ENCODE assay signal across 1 cellular context in the genomic region with DNA sequence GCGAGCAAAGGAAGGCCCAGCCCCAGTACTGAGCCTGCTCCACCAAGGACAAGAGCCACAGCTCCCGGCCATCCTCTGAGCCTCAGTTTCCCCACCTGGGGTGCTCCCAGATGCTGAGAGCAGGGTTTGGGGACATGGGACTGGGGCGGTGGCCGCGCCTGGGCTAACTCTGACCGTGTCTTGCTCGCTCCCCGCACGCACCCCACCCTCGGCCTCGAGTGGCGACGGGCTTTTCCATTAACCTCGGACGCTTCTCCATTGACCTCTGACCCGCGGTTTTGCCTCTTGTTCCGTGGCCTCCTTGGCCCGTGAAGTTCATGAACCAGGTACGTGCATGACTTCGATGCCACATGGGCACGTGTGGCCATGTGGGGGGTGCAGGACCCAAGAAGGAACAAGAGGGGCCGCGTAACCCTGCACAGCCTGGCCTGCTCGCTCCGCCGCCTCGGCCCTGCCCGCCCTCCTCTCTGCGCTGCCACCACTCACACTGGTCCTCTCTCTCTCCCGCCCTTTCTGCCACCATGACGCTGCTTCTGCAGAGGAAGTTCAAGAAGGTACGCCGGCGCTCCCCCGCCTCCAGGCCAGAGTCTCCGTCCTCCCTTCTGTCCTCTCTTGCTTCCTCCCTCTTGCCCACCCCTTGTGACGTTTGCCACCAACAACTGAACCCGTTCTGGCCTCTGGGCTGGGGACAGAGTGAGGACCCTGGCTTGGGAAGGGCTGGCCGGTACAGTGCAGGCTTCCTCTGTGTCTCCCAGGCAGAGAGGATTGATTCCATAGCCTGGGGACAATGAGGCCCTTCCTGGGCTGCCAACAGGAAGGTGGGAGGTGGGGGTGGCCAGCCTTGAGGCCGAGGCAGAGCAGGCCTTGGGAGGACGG.
TF ChIP-seq lines count a peak whose summit lies in the region.

No MANE protein-coding gene starts in this region.

TF ChIP-seq in K562, 482 proteins besides CTCF, POLR2A, EP300 and RAD21:
- TF ChIP-seq, protein P1, sequence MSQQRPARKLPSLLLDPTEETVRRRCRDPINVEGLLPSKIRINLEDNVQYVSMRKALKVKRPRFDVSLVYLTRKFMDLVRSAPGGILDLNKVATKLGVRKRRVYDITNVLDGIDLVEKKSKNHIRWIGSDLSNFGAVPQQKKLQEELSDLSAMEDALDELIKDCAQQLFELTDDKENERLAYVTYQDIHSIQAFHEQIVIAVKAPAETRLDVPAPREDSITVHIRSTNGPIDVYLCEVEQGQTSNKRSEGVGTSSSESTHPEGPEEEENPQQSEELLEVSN (IDR thresholded peaks at IDR 0.05; ENCODE audit: borderline replicate concordance in 1 of 2, extremely low read depth in 1 of 2, insufficient read depth in 1 of 2, insufficient read length in 1 of 2, low read depth in 1 of 2, low read length in 1 of 2, poor library complexity in 1 of 2, severe bottlenecking in 1 of 2) = peak; percentile 67 to 74
- TF ChIP-seq, protein P2, sequence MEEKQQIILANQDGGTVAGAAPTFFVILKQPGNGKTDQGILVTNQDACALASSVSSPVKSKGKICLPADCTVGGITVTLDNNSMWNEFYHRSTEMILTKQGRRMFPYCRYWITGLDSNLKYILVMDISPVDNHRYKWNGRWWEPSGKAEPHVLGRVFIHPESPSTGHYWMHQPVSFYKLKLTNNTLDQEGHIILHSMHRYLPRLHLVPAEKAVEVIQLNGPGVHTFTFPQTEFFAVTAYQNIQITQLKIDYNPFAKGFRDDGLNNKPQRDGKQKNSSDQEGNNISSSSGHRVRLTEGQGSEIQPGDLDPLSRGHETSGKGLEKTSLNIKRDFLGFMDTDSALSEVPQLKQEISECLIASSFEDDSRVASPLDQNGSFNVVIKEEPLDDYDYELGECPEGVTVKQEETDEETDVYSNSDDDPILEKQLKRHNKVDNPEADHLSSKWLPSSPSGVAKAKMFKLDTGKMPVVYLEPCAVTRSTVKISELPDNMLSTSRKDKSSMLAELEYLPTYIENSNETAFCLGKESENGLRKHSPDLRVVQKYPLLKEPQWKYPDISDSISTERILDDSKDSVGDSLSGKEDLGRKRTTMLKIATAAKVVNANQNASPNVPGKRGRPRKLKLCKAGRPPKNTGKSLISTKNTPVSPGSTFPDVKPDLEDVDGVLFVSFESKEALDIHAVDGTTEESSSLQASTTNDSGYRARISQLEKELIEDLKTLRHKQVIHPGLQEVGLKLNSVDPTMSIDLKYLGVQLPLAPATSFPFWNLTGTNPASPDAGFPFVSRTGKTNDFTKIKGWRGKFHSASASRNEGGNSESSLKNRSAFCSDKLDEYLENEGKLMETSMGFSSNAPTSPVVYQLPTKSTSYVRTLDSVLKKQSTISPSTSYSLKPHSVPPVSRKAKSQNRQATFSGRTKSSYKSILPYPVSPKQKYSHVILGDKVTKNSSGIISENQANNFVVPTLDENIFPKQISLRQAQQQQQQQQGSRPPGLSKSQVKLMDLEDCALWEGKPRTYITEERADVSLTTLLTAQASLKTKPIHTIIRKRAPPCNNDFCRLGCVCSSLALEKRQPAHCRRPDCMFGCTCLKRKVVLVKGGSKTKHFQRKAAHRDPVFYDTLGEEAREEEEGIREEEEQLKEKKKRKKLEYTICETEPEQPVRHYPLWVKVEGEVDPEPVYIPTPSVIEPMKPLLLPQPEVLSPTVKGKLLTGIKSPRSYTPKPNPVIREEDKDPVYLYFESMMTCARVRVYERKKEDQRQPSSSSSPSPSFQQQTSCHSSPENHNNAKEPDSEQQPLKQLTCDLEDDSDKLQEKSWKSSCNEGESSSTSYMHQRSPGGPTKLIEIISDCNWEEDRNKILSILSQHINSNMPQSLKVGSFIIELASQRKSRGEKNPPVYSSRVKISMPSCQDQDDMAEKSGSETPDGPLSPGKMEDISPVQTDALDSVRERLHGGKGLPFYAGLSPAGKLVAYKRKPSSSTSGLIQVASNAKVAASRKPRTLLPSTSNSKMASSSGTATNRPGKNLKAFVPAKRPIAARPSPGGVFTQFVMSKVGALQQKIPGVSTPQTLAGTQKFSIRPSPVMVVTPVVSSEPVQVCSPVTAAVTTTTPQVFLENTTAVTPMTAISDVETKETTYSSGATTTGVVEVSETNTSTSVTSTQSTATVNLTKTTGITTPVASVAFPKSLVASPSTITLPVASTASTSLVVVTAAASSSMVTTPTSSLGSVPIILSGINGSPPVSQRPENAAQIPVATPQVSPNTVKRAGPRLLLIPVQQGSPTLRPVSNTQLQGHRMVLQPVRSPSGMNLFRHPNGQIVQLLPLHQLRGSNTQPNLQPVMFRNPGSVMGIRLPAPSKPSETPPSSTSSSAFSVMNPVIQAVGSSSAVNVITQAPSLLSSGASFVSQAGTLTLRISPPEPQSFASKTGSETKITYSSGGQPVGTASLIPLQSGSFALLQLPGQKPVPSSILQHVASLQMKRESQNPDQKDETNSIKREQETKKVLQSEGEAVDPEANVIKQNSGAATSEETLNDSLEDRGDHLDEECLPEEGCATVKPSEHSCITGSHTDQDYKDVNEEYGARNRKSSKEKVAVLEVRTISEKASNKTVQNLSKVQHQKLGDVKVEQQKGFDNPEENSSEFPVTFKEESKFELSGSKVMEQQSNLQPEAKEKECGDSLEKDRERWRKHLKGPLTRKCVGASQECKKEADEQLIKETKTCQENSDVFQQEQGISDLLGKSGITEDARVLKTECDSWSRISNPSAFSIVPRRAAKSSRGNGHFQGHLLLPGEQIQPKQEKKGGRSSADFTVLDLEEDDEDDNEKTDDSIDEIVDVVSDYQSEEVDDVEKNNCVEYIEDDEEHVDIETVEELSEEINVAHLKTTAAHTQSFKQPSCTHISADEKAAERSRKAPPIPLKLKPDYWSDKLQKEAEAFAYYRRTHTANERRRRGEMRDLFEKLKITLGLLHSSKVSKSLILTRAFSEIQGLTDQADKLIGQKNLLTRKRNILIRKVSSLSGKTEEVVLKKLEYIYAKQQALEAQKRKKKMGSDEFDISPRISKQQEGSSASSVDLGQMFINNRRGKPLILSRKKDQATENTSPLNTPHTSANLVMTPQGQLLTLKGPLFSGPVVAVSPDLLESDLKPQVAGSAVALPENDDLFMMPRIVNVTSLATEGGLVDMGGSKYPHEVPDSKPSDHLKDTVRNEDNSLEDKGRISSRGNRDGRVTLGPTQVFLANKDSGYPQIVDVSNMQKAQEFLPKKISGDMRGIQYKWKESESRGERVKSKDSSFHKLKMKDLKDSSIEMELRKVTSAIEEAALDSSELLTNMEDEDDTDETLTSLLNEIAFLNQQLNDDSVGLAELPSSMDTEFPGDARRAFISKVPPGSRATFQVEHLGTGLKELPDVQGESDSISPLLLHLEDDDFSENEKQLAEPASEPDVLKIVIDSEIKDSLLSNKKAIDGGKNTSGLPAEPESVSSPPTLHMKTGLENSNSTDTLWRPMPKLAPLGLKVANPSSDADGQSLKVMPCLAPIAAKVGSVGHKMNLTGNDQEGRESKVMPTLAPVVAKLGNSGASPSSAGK (IDR thresholded peaks at IDR 0.05) = peak; percentile 65; the same call in 1 of the 2 replicates
- TF ChIP-seq PRPF4 (IDR thresholded peaks at IDR 0.05; ENCODE audit: insufficient read depth, low read depth, low read length, poor library complexity, severe bottlenecking) (no peak), MTA2 (IDR thresholded peaks at IDR 0.05; ENCODE audit: low read depth) (no peak), CBFB (CRISPR knock-in tag; IDR thresholded peaks at IDR 0.05) (no peak), ZNF263 (CRISPR knock-in tag; IDR thresholded peaks at IDR 0.05; ENCODE audit: borderline replicate concordance) (peak; percentile 98), XRCC4 (IDR thresholded peaks at IDR 0.05; ENCODE audit: extremely low read depth, insufficient read depth, insufficient read length) (no peak), L3MBTL2 (IDR thresholded peaks at IDR 0.05) (peak; percentile 57; the same call in 1 of the 2 replicates), NR2C1 (IDR thresholded peaks at IDR 0.05) (no peak), NR2C1 (tag; IDR thresholded peaks at IDR 0.05) (0 out of 2 replicates have a peak, but pooled peaks have one; percentile 36), ZNF707 (CRISPR knock-in tag; conservative IDR thresholded peaks at IDR 0.05) (no peak), POLR2AphosphoS5 (IDR thresholded peaks at IDR 0.05; ENCODE audit: control insufficient read depth, insufficient read depth, low read depth, low read length) (no peak)
- TF ChIP-seq, protein P3, sequence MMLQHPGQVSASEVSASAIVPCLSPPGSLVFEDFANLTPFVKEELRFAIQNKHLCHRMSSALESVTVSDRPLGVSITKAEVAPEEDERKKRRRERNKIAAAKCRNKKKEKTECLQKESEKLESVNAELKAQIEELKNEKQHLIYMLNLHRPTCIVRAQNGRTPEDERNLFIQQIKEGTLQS (IDR thresholded peaks at IDR 0.05) = no peak
- TF ChIP-seq, protein P3 (CRISPR knock-in tag; conservative IDR thresholded peaks at IDR 0.05) = no peak
- TF ChIP-seq, protein P4, sequence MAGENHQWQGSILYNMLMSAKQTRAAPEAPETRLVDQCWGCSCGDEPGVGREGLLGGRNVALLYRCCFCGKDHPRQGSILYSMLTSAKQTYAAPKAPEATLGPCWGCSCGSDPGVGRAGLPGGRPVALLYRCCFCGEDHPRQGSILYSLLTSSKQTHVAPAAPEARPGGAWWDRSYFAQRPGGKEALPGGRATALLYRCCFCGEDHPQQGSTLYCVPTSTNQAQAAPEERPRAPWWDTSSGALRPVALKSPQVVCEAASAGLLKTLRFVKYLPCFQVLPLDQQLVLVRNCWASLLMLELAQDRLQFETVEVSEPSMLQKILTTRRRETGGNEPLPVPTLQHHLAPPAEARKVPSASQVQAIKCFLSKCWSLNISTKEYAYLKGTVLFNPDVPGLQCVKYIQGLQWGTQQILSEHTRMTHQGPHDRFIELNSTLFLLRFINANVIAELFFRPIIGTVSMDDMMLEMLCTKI (IDR thresholded peaks at IDR 0.05; ENCODE audit: partially characterized antibody) = no peak
- TF ChIP-seq, protein P5, sequence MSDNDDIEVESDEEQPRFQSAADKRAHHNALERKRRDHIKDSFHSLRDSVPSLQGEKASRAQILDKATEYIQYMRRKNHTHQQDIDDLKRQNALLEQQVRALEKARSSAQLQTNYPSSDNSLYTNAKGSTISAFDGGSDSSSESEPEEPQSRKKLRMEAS (CRISPR knock-in tag; IDR thresholded peaks at IDR 0.05) = no peak
- TF ChIP-seq, protein P6, sequence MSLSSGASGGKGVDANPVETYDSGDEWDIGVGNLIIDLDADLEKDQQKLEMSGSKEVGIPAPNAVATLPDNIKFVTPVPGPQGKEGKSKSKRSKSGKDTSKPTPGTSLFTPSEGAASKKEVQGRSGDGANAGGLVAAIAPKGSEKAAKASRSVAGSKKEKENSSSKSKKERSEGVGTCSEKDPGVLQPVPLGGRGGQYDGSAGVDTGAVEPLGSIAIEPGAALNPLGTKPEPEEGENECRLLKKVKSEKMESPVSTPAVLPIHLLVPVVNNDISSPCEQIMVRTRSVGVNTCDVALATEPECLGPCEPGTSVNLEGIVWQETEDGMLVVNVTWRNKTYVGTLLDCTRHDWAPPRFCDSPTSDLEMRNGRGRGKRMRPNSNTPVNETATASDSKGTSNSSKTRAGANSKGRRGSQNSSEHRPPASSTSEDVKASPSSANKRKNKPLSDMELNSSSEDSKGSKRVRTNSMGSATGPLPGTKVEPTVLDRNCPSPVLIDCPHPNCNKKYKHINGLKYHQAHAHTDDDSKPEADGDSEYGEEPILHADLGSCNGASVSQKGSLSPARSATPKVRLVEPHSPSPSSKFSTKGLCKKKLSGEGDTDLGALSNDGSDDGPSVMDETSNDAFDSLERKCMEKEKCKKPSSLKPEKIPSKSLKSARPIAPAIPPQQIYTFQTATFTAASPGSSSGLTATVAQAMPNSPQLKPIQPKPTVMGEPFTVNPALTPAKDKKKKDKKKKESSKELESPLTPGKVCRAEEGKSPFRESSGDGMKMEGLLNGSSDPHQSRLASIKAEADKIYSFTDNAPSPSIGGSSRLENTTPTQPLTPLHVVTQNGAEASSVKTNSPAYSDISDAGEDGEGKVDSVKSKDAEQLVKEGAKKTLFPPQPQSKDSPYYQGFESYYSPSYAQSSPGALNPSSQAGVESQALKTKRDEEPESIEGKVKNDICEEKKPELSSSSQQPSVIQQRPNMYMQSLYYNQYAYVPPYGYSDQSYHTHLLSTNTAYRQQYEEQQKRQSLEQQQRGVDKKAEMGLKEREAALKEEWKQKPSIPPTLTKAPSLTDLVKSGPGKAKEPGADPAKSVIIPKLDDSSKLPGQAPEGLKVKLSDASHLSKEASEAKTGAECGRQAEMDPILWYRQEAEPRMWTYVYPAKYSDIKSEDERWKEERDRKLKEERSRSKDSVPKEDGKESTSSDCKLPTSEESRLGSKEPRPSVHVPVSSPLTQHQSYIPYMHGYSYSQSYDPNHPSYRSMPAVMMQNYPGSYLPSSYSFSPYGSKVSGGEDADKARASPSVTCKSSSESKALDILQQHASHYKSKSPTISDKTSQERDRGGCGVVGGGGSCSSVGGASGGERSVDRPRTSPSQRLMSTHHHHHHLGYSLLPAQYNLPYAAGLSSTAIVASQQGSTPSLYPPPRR (CRISPR knock-in tag; IDR thresholded peaks at IDR 0.05; ENCODE audit: borderline replicate concordance) = no peak
